Comparison of ENCODE assay signal across 8 cellular contexts in the genomic region with DNA sequence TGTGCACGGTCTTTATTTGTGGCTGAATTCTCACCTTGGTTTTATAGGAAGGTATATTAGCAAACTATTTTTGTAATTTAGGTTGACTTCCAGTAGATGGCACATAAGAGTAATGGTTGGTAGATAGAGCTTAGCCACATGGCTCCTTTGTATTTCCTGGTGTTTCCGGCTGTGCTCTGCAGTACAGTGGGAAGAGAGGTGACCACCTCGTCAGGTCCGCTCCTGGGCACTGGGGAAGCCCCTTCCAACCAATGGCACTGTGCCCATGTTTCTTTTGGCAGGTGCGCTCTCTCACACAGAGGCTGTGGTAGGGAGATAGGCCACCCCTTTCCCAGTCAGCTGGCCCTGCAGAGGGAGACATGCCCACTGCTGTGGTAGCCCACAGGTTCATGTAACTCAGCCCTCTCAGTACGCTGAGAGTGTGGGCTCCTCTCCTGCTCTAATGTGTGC.
DNase-seq lines count a peak whose midpoint lies in the region; ATAC-seq and TF ChIP-seq lines count a peak whose summit lies in the region.

No MANE protein-coding gene starts in this region.

- ATAC-seq in GM18907 (IDR thresholded peaks at IDR 0.05; ENCODE audit: unreplicated experiment), result peak; percentile 69
- no peak for ATAC-seq in HG02970 (IDR thresholded peaks at IDR 0.05; ENCODE audit: low FRiP score, unreplicated experiment)
- ATAC-seq in left ventricle myocardium superior, result no peak
- no peak for ATAC-seq in SK-N-SH treated with all-trans-retinoic acid at 6 μM for 48 hours

- intact Hi-C loops in left ventricle myocardium superior (cut with micrococcal nuclease), result no loop called here

- peak; percentile 47 for DNase-seq in CD1c-positive myeloid dendritic cell (ENCODE audit: extremely low spot score)
- peak; percentile 20 for DNase-seq in OCI-M1 (lab: John Stamatoyannopoulos, UW)
- peak; percentile 30 for DNase-seq in hepatic stellate cell (ENCODE audit: low spot score)
- DNase-seq in cerebellar cortex (ENCODE audit: low spot score), result no peak
- no peak for DNase-seq in left ventricle myocardium superior

TF ChIP-seq in SK-N-SH treated with all-trans-retinoic acid at 6 μM for 48 hours, 23 proteins besides CTCF, POLR2A, EP300 and RAD21:
- TF ChIP-seq, protein P1, sequence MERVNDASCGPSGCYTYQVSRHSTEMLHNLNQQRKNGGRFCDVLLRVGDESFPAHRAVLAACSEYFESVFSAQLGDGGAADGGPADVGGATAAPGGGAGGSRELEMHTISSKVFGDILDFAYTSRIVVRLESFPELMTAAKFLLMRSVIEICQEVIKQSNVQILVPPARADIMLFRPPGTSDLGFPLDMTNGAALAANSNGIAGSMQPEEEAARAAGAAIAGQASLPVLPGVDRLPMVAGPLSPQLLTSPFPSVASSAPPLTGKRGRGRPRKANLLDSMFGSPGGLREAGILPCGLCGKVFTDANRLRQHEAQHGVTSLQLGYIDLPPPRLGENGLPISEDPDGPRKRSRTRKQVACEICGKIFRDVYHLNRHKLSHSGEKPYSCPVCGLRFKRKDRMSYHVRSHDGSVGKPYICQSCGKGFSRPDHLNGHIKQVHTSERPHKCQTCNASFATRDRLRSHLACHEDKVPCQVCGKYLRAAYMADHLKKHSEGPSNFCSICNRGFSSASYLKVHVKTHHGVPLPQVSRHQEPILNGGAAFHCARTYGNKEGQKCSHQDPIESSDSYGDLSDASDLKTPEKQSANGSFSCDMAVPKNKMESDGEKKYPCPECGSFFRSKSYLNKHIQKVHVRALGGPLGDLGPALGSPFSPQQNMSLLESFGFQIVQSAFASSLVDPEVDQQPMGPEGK (CRISPR knock-in tag; IDR thresholded peaks at IDR 0.05; ENCODE audit: borderline replicate concordance), result no peak
- no peak for TF ChIP-seq OSR1 (CRISPR knock-in tag; IDR thresholded peaks at IDR 0.05)
- no peak for TF ChIP-seq GLIS3 (CRISPR knock-in tag; IDR thresholded peaks at IDR 0.05)
- TF ChIP-seq ZFP30 (CRISPR knock-in tag; IDR thresholded peaks at IDR 0.05), result no peak
- TF ChIP-seq, protein P2, sequence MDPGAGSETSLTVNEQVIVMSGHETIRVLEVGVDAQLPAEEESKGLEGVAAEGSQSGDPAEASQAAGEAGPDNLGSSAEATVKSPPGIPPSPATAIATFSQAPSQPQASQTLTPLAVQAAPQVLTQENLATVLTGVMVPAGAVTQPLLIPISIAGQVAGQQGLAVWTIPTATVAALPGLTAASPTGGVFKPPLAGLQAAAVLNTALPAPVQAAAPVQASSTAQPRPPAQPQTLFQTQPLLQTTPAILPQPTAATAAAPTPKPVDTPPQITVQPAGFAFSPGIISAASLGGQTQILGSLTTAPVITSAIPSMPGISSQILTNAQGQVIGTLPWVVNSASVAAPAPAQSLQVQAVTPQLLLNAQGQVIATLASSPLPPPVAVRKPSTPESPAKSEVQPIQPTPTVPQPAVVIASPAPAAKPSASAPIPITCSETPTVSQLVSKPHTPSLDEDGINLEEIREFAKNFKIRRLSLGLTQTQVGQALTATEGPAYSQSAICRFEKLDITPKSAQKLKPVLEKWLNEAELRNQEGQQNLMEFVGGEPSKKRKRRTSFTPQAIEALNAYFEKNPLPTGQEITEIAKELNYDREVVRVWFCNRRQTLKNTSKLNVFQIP (CRISPR knock-in tag; IDR thresholded peaks at IDR 0.05; ENCODE audit: borderline replicate concordance, low read depth), result no peak
- no peak for TF ChIP-seq BACH2 (CRISPR knock-in tag; IDR thresholded peaks at IDR 0.05; ENCODE audit: borderline replicate concordance)
- TF ChIP-seq, protein P3, sequence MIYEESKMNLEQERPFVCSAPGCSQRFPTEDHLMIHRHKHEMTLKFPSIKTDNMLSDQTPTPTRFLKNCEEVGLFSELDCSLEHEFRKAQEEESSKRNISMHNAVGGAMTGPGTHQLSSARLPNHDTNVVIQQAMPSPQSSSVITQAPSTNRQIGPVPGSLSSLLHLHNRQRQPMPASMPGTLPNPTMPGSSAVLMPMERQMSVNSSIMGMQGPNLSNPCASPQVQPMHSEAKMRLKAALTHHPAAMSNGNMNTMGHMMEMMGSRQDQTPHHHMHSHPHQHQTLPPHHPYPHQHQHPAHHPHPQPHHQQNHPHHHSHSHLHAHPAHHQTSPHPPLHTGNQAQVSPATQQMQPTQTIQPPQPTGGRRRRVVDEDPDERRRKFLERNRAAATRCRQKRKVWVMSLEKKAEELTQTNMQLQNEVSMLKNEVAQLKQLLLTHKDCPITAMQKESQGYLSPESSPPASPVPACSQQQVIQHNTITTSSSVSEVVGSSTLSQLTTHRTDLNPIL (CRISPR knock-in tag; IDR thresholded peaks at IDR 0.05; ENCODE audit: low read depth), result no peak
- no peak for TF ChIP-seq ZNF8 (CRISPR knock-in tag; IDR thresholded peaks at IDR 0.05)
- TF ChIP-seq ARNTL (CRISPR knock-in tag; IDR thresholded peaks at IDR 0.05; ENCODE audit: borderline replicate concordance, low read depth), result no peak
- TF ChIP-seq ZNF70 (CRISPR knock-in tag; IDR thresholded peaks at IDR 0.05), result no peak
- TF ChIP-seq CSDC2 (CRISPR knock-in tag; IDR thresholded peaks at IDR 0.05), result no peak
- TF ChIP-seq TCF4 (CRISPR knock-in tag; IDR thresholded peaks at IDR 0.05; ENCODE audit: borderline replicate concordance), result no peak
- TF ChIP-seq ESRRG (CRISPR knock-in tag; IDR thresholded peaks at IDR 0.05), result no peak
- no peak for TF ChIP-seq SNAI2 (CRISPR knock-in tag; IDR thresholded peaks at IDR 0.05)
- TF ChIP-seq RARB (CRISPR knock-in tag; IDR thresholded peaks at IDR 0.05), result no peak
- no peak for TF ChIP-seq TOX (CRISPR knock-in tag; IDR thresholded peaks at IDR 0.05; ENCODE audit: borderline replicate concordance)
- TF ChIP-seq, protein P4, sequence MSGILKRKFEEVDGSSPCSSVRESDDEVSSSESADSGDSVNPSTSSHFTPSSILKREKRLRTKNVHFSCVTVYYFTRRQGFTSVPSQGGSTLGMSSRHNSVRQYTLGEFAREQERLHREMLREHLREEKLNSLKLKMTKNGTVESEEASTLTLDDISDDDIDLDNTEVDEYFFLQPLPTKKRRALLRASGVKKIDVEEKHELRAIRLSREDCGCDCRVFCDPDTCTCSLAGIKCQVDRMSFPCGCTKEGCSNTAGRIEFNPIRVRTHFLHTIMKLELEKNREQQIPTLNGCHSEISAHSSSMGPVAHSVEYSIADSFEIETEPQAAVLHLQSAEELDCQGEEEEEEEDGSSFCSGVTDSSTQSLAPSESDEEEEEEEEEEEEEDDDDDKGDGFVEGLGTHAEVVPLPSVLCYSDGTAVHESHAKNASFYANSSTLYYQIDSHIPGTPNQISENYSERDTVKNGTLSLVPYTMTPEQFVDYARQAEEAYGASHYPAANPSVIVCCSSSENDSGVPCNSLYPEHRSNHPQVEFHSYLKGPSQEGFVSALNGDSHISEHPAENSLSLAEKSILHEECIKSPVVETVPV (CRISPR knock-in tag; IDR thresholded peaks at IDR 0.05), result no peak

Comparison
In these comparisons a context has a peak if more than half of its experiments do, and no peak if none do; other contexts are left out.
1. DNase-seq: peak in CD1c-positive myeloid dendritic cell (single experiment), OCI-M1 (single experiment) and hepatic stellate cell (single experiment); none in cerebellar cortex (single experiment) and left ventricle myocardium superior (single experiment).